ENCODE assay signal across 8 cellular contexts in genomic region chr17:82457071-82457789, GRCh38. TPM values are rescaled to one million over a fixed set of nuclear protein-coding genes. Genes with fewer than 3 reads are reported as not detected.
DNase-seq lines count a peak whose midpoint lies in the region; ATAC-seq, FAIRE-seq and TF ChIP-seq lines count a peak whose summit lies in the region.

No MANE protein-coding gene starts in this region.

- no peaks in the 10 kb centered on the region for H3K27me3 Mint-ChIP-seq in activated naive CD4-positive, alpha-beta T cell treated with anti-CD3 and anti-CD28 coated beads, Interleukin-2, amount 10 ng/mL, durations not matched to agents 7 days and 5 days
- no peaks in the 10 kb centered on the region for H3K27me3 Mint-ChIP-seq in activated naive CD8-positive, alpha-beta T cell treated with anti-CD3 and anti-CD28 coated beads, Interleukin-2, amount 50 U/mL, for 24 hours

- peak overlapping the region; percentile 90 for H3K27ac ChIP-seq in keratinocyte (ENCODE audit: control insufficient read depth, insufficient read depth, low read length)
- H3K27ac ChIP-seq in thoracic aorta, result peak overlapping the region; percentile 98 to 100

- H3K36me3 Mint-ChIP-seq in activated naive CD4-positive, alpha-beta T cell treated with anti-CD3 and anti-CD28 coated beads, Interleukin-2, amount 10 ng/mL, durations not matched to agents 7 days and 5 days, result peaks cover 47% of the 10 kb centered on the region
- H3K36me3 Mint-ChIP-seq in activated naive CD8-positive, alpha-beta T cell treated with anti-CD3 and anti-CD28 coated beads, Interleukin-2, amount 50 U/mL, for 24 hours (ENCODE audit: low read depth), result peaks cover 3% of the 10 kb centered on the region

- peak overlapping the region; percentile 68 for H3K4me2 ChIP-seq in keratinocyte (ENCODE audit: control insufficient read depth, extremely low read depth, insufficient read depth, low read depth, low read length)

- CTCF ChIA-PET in activated naive CD4-positive, alpha-beta T cell treated with anti-CD3 and anti-CD28 coated beads, Interleukin-2, amount 10 ng/mL, durations not matched to agents 7 days and 5 days (lab: Charles Lee), result interaction anchor here (1.2 kb wide), 1 partner anchor 38 kb away, joined by 3 read pairs; no protein-coding TSS in a partner anchor

- H3K27me3 ChIP-seq in keratinocyte (ENCODE audit: control insufficient read depth, extremely low read depth, insufficient read depth, low read length) (no peaks in the 10 kb centered on the region), thoracic aorta (replicated peaks; ENCODE audit: insufficient read depth) (no peaks in the 10 kb centered on the region)

- FAIRE-seq in keratinocyte (lab: Jason Lieb, UNC), result no peak

- H3K4me1 ChIP-seq in keratinocyte (ENCODE audit: control insufficient read depth, extremely low read depth, insufficient read depth, low read length) (peaks cover 15% of the 10 kb centered on the region), thoracic aorta (ENCODE audit: control insufficient read depth in 1 of 2, low read depth in 2 of 2) (peaks cover 11 to 17% of the 10 kb centered on the region in 2 donors)

- H3K27ac Mint-ChIP-seq in activated naive CD4-positive, alpha-beta T cell treated with anti-CD3 and anti-CD28 coated beads, Interleukin-2, amount 10 ng/mL, durations not matched to agents 7 days and 5 days, result peak overlapping the region; percentile 93
- H3K27ac Mint-ChIP-seq in activated naive CD8-positive, alpha-beta T cell treated with anti-CD3 and anti-CD28 coated beads, Interleukin-2, amount 50 U/mL, for 24 hours, result peak overlapping the region; percentile 91

- H3K9me1 ChIP-seq in keratinocyte (ENCODE audit: control insufficient read depth, extremely low read depth, insufficient read depth, low read length), result no peaks in the 10 kb centered on the region

- peak overlapping the region; percentile 91 for H3K9ac ChIP-seq in keratinocyte (ENCODE audit: control insufficient read depth, extremely low read depth, insufficient read depth, low read length)

- no peaks in the 10 kb centered on the region for H4K20me1 ChIP-seq in keratinocyte (ENCODE audit: control insufficient read depth, extremely low read depth, insufficient read depth, low read length)

- H3K9me3 Mint-ChIP-seq in activated naive CD4-positive, alpha-beta T cell treated with anti-CD3 and anti-CD28 coated beads, Interleukin-2, amount 10 ng/mL, durations not matched to agents 7 days and 5 days, result peaks cover 4% of the 10 kb centered on the region
- H3K9me3 Mint-ChIP-seq in activated naive CD8-positive, alpha-beta T cell treated with anti-CD3 and anti-CD28 coated beads, Interleukin-2, amount 50 U/mL, for 24 hours, result no peaks in the 10 kb centered on the region

- H3K9me3 ChIP-seq in keratinocyte (ENCODE audit: control insufficient read depth, low read depth, low read length) (no peaks in the 10 kb centered on the region), thoracic aorta (no peaks in the 10 kb centered on the region)

- peak overlapping the region; percentile 94 for H3K4me3 Mint-ChIP-seq in activated naive CD4-positive, alpha-beta T cell treated with anti-CD3 and anti-CD28 coated beads, Interleukin-2, amount 10 ng/mL, durations not matched to agents 7 days and 5 days
- peak overlapping the region; percentile 79 for H3K4me3 Mint-ChIP-seq in activated naive CD8-positive, alpha-beta T cell treated with anti-CD3 and anti-CD28 coated beads, Interleukin-2, amount 50 U/mL, for 24 hours

- dilution Hi-C loops in keratinocyte (cut with MboI; ENCODE audit: extremely low pct_ligation_motif_present, low sequenced_read_pairs), result no loop called here

- peaks cover 46% of the 10 kb centered on the region for H3K4me1 Mint-ChIP-seq in activated naive CD4-positive, alpha-beta T cell treated with anti-CD3 and anti-CD28 coated beads, Interleukin-2, amount 10 ng/mL, durations not matched to agents 7 days and 5 days
- peaks cover 25% of the 10 kb centered on the region for H3K4me1 Mint-ChIP-seq in activated naive CD8-positive, alpha-beta T cell treated with anti-CD3 and anti-CD28 coated beads, Interleukin-2, amount 50 U/mL, for 24 hours

- peak overlapping the region in 1 of 3 experiments; percentile 81 for H3K4me3 ChIP-seq in keratinocyte (ENCODE audit: control insufficient read depth in 2 of 3, extremely low read depth in 1 of 3, insufficient read depth in 2 of 3, low read depth in 1 of 3, low read length in 3 of 3)
- peak overlapping the region; percentile 86 for H3K4me3 ChIP-seq in thoracic aorta

- H3K79me2 ChIP-seq in keratinocyte (ENCODE audit: control insufficient read depth, insufficient read depth, low read length), result peaks cover 6% of the 10 kb centered on the region

- H3K36me3 ChIP-seq in keratinocyte (ENCODE audit: control insufficient read depth in 2 of 2, extremely low read depth in 1 of 2, insufficient read depth in 2 of 2, low read length in 2 of 2) (peaks cover 1 to 3% of the 10 kb centered on the region in 2 experiments), thoracic aorta (peaks cover 9% of the 10 kb centered on the region)

- no peak for TF ChIP-seq CTCF in keratinocyte (optimal IDR thresholded peaks at IDR 0.05 in 1 of 3, IDR thresholded peaks at IDR 0.05 in 1 of 3, conservative IDR thresholded peaks at IDR 0.05 in 1 of 3; ENCODE audit: extremely low read depth in 1 of 3, insufficient read depth in 2 of 3, low read length in 3 of 3)
- TF ChIP-seq CTCF in thoracic aorta (IDR thresholded peaks at IDR 0.05), result no peak

- no peak for ATAC-seq in activated naive CD8-positive, alpha-beta T cell treated with anti-CD3 and anti-CD28 coated beads, Interleukin-2, amount 50 U/mL, for 24 hours
- no peak for ATAC-seq in thoracic aorta (ENCODE audit: insufficient number of reproducible peaks, low FRiP score, low read depth)

- no peak overlapping the region for H2AFZ ChIP-seq in keratinocyte (ENCODE audit: control insufficient read depth, low read length)

- DNase-seq in activated naive CD4-positive, alpha-beta T cell treated with anti-CD3 and anti-CD28 coated beads, Interleukin-2, amount 10 ng/mL, durations not matched to agents 7 days and 5 days, result no peak
- DNase-seq in activated naive CD4-positive, alpha-beta T cell treated with Interleukin-2 at 50 U/mL for 16 hours, result no peak
- DNase-seq in activated naive CD8-positive, alpha-beta T cell treated with anti-CD3 and anti-CD28 coated beads, Interleukin-2, amount 50 U/mL, for 24 hours, result no peak
- DNase-seq in keratinocyte (ENCODE audit: low read depth, low spot score) (no peak), thoracic aorta (ENCODE audit: low spot score) (no peak), iPS-NIHi7 (ENCODE audit: extremely low spot score) (no peak), NCI-H2107 treated with DMSO at 0.1 percent for 48 hours (lab: John Stamatoyannopoulos, UW; ENCODE audit: unreplicated experiment) (no peak), COR-L47 (lab: John Stamatoyannopoulos, UW) (no peak)

RNA-seq across cellular contexts. Expression of gene NARF, which starts 1.3 kb away (rescaled TPM):
- 31.9 to 36.8 TPM (median 32.9 TPM) in 3 replicates for polyA plus RNA-seq in keratinocyte
- 40.8 TPM for polyA plus RNA-seq in keratinocyte (2011; ENCODE audit: low read depth)
- 27.9 and 31.3 TPM in 2 replicates for polyA plus RNA-seq in keratinocyte (2011; cell fraction: cytosol; rRNA removed)
- 40.5 and 43.6 TPM in 2 replicates for polyA plus RNA-seq in keratinocyte (2011; cell fraction: nucleus; rRNA removed)
- 22.1 and 40.8 TPM in 2 replicates for polyA plus RNA-seq in keratinocyte (2012; ENCODE audit: low replicate concordance)
- 19.5 to 39.9 TPM (median 24.4 TPM) in 3 replicates for polyA minus RNA-seq in keratinocyte
- 26.1 TPM for polyA minus RNA-seq in keratinocyte (2011; cell fraction: cytosol; rRNA and poly(A)+ RNA removed)
- 7.3 and 12.1 TPM in 2 replicates for polyA minus RNA-seq in keratinocyte (2011; cell fraction: nucleus; rRNA and poly(A)+ RNA removed)
- 10 to 100 TPM; 77.0 to 86.8 TPM for total RNA-seq in thoracic aorta

RNA-seq across cellular contexts. Expression of gene CYBC1, which starts 6.7 kb away (rescaled TPM):
- polyA plus RNA-seq in keratinocyte, result 30.2 to 36.0 TPM (median 34.2 TPM) in 3 replicates
- polyA plus RNA-seq in keratinocyte (2011; ENCODE audit: low read depth), result 10.1 TPM
- polyA plus RNA-seq in keratinocyte (2011; cell fraction: cytosol; rRNA removed), result 14.2 and 21.4 TPM in 2 replicates
- polyA plus RNA-seq in keratinocyte (2011; cell fraction: nucleus; rRNA removed), result 59.9 and 70.1 TPM in 2 replicates
- polyA plus RNA-seq in keratinocyte (2012; ENCODE audit: low replicate concordance), result 25.9 and 27.8 TPM in 2 replicates
- 22.5 to 35.4 TPM (median 26.9 TPM) in 3 replicates for polyA minus RNA-seq in keratinocyte
- 28.6 TPM for polyA minus RNA-seq in keratinocyte (2011; cell fraction: cytosol; rRNA and poly(A)+ RNA removed)
- polyA minus RNA-seq in keratinocyte (2011; cell fraction: nucleus; rRNA and poly(A)+ RNA removed), result 25.4 and 25.9 TPM in 2 replicates
- 100 to 1,000 TPM in 1 of 2 donors, 10 to 100 TPM in 1; 84.6 to 178 TPM for total RNA-seq in thoracic aorta

RNA-seq across cellular contexts. Expression of gene OGFOD3, which starts 38.8 kb away (rescaled TPM):
- 10.8 to 21.6 TPM (median 15.3 TPM) in 3 replicates for polyA plus RNA-seq in keratinocyte
- 10.0 TPM for polyA plus RNA-seq in keratinocyte (2011; ENCODE audit: low read depth)
- polyA plus RNA-seq in keratinocyte (2011; cell fraction: cytosol; rRNA removed), result 8.8 and 13.7 TPM in 2 replicates
- polyA plus RNA-seq in keratinocyte (2011; cell fraction: nucleus; rRNA removed), result 15.5 and 18.5 TPM in 2 replicates
- polyA plus RNA-seq in keratinocyte (2012; ENCODE audit: low replicate concordance), result 8.4 and 21.7 TPM in 2 replicates
- polyA minus RNA-seq in keratinocyte, result 18.9 to 30.5 TPM (median 20.1 TPM) in 3 replicates
- polyA minus RNA-seq in keratinocyte (2011; cell fraction: cytosol; rRNA and poly(A)+ RNA removed), result 21.5 TPM
- polyA minus RNA-seq in keratinocyte (2011; cell fraction: nucleus; rRNA and poly(A)+ RNA removed), result 12.5 and 17.1 TPM in 2 replicates
- 10 to 100 TPM; 24.9 to 27.4 TPM for total RNA-seq in thoracic aorta

RNA-seq across cellular contexts. Expression of gene HEXD, which starts 39.1 kb away (rescaled TPM):
- polyA plus RNA-seq in keratinocyte, result 5.6 to 7.8 TPM (median 6.6 TPM) in 3 replicates
- 1.9 TPM for polyA plus RNA-seq in keratinocyte (2011; ENCODE audit: low read depth)
- 2.9 and 4.1 TPM in 2 replicates for polyA plus RNA-seq in keratinocyte (2011; cell fraction: cytosol; rRNA removed)
- 19.7 and 20.7 TPM in 2 replicates for polyA plus RNA-seq in keratinocyte (2011; cell fraction: nucleus; rRNA removed)
- 4.2 and 5.2 TPM in 2 replicates for polyA plus RNA-seq in keratinocyte (2012; ENCODE audit: low replicate concordance)
- polyA minus RNA-seq in keratinocyte, result 3.7 to 5.4 TPM (median 3.9 TPM) in 3 replicates
- polyA minus RNA-seq in keratinocyte (2011; cell fraction: cytosol; rRNA and poly(A)+ RNA removed), result 10.4 TPM
- polyA minus RNA-seq in keratinocyte (2011; cell fraction: nucleus; rRNA and poly(A)+ RNA removed), result 4.6 and 6.7 TPM in 2 replicates
- 10 to 100 TPM; 31.4 to 34.7 TPM for total RNA-seq in thoracic aorta
